ENCODE assay signal across 17 cellular contexts in genomic region chr5:127409923-127410675, GRCh38.
DNase-seq lines count a peak whose midpoint lies in the region; ATAC-seq and TF ChIP-seq lines count a peak whose summit lies in the region.
"Had no signal": no experiment of that assay in that cellular context is flagged by ENCODE, and none has a peak within 500 bp of the region (broad histone marks: within the 10 kb centered on the region; RNA-seq: fewer than 3 reads in every experiment).

No MANE protein-coding gene starts in this region.

- no peak overlapping the region for H3K27ac Mint-ChIP-seq in MCF 10A (ENCODE audit: low read depth, unreplicated experiment)
- H3K27ac Mint-ChIP-seq: activated CD4-positive, alpha-beta T cell treated with anti-CD3 and anti-CD28 coated beads for 36 hours; activated naive CD4-positive, alpha-beta T cell treated with anti-CD3 and anti-CD28 coated beads, Interleukin-2, amount 10 ng/mL, durations not matched to agents 7 days and 5 days had no signal

- CTCF ChIA-PET in MCF 10A (lab: Yijun Ruan, JAX): interaction anchor here (1.1 to 2.3 kb wide), 2 partner anchors 9 to 143 kb away, joined by 3 to 9 read pairs; no protein-coding TSS in a partner anchor
- CTCF ChIA-PET in Panc1 (lab: Charles Lee): no interaction called here

- BruUV-seq in MCF 10A (replicated peaks; lab: Mats Ljungman, UMichigan) (no TSS peak), Panc1 (replicated peaks; lab: Mats Ljungman, UMichigan) (no TSS peak)

- no peaks in the 10 kb centered on the region for H3K27me3 ChIP-seq in breast epithelium
- H3K27me3 ChIP-seq in Panc1 (ENCODE audit: control insufficient read depth, insufficient read depth, low read length): no peaks in the 10 kb centered on the region
- no peaks in the 10 kb centered on the region for H3K27me3 ChIP-seq in right lobe of liver
- H3K27me3 ChIP-seq in tibial artery: no peaks in the 10 kb centered on the region

- H3K4me1 ChIP-seq in breast epithelium (no peaks in the 10 kb centered on the region), Panc1 (ENCODE audit: control insufficient read depth, insufficient read depth, low read length) (no peaks in the 10 kb centered on the region), right lobe of liver (peaks cover 0 to 7% (median 2%) of the 10 kb centered on the region in 4 donors), tibial artery (peaks cover 0 to 4% (median 0%) of the 10 kb centered on the region in 4 donors)

- DNase-seq in MCF 10A (ENCODE audit: unreplicated experiment) (no peak), breast epithelium (ENCODE audit: low spot score in 2 of 2) (no peak), Panc1 (ENCODE audit: low read depth, low spot score) (no peak), right lobe of liver (peak; percentile 33 to 53 (median 53)), tibial artery (no peak), NOMO-1 treated with dmso at 0.1 percent for 144 hours (lab: John Stamatoyannopoulos, UW; ENCODE audit: unreplicated experiment) (no peak)
- DNase-seq in activated CD4-positive, alpha-beta T cell treated with anti-CD3 and anti-CD28 coated beads for 48 hours: no peak
- no peak for DNase-seq in activated effector memory CD4-positive, alpha-beta T cell treated with Interleukin-2 at 50 U/mL for 16 hours
- DNase-seq: 8988T; activated CD4-positive, alpha-beta T cell treated with anti-CD3 and anti-CD28 coated beads for 36 hours; activated naive CD4-positive, alpha-beta T cell treated with anti-CD3 and anti-CD28 coated beads, Interleukin-2, amount 10 ng/mL, durations not matched to agents 7 days and 5 days; KG1; naive B cell; NCI-H1436 treated with DMSO at 0.1 percent for 48 hours; NCI-H226; SIG-M5 had no signal

- TF ChIP-seq POLR2A in breast epithelium (IDR thresholded peaks at IDR 0.05) (no peak), right lobe of liver (IDR thresholded peaks at IDR 0.05) (no peak)

- H3K27ac ChIP-seq in breast epithelium (no peak overlapping the region), Panc1 (ENCODE audit: low read length) (no peak overlapping the region), right lobe of liver (peak overlapping the region; percentile 35 to 68 (median 66)), tibial artery (peak overlapping the region; percentile 6 to 33)

- no peaks in the 10 kb centered on the region for H3K36me3 Mint-ChIP-seq in MCF 10A (ENCODE audit: insufficient read depth, unreplicated experiment)
- H3K36me3 Mint-ChIP-seq: activated naive CD4-positive, alpha-beta T cell treated with anti-CD3 and anti-CD28 coated beads, Interleukin-2, amount 10 ng/mL, durations not matched to agents 7 days and 5 days; naive B cell had no signal

- H3K27me3 Mint-ChIP-seq in MCF 10A (ENCODE audit: insufficient read depth, unreplicated experiment): no peaks in the 10 kb centered on the region
- H3K27me3 Mint-ChIP-seq: naive B cell had no signal

- H3K36me3 ChIP-seq in breast epithelium: no peaks in the 10 kb centered on the region
- no peaks in the 10 kb centered on the region for H3K36me3 ChIP-seq in Panc1 (ENCODE audit: control insufficient read depth, insufficient read depth, low read length)
- no peaks in the 10 kb centered on the region for H3K36me3 ChIP-seq in right lobe of liver
- H3K36me3 ChIP-seq in tibial artery: no peaks in the 10 kb centered on the region

- H3K4me1 Mint-ChIP-seq in MCF 10A (ENCODE audit: insufficient read depth, unreplicated experiment): no peaks in the 10 kb centered on the region
- H3K4me1 Mint-ChIP-seq: naive B cell had no signal

- in situ Hi-C loops in Panc1 (cut with HindIII; ENCODE audit: low pct_unique_long_range_greater_than_20kb, low sequenced_read_pairs): no loop called here

- POLR2A ChIA-PET in MCF 10A (lab: Yijun Ruan, JAX) (interaction anchor here (0.6 to 0.9 kb wide), 2 partner anchors 12 to 153 kb away, joined by 3 to 4 read pairs; no protein-coding TSS in a partner anchor), Panc1 (lab: Charles Lee) (no interaction called here)

- TF ChIP-seq CTCF in MCF 10A (IDR thresholded peaks at IDR 0.05; ENCODE audit: unreplicated experiment) (no peak), breast epithelium (IDR thresholded peaks at IDR 0.05) (no peak), Panc1 (IDR thresholded peaks at IDR 0.05) (no peak), right lobe of liver (IDR thresholded peaks at IDR 0.05) (no peak), tibial artery (IDR thresholded peaks at IDR 0.05) (no peak)

- H3K9me3 Mint-ChIP-seq in MCF 10A (ENCODE audit: unreplicated experiment): no peaks in the 10 kb centered on the region
- H3K9me3 Mint-ChIP-seq: activated naive CD4-positive, alpha-beta T cell treated with anti-CD3 and anti-CD28 coated beads, Interleukin-2, amount 10 ng/mL, durations not matched to agents 7 days and 5 days; naive B cell had no signal

- intact Hi-C loops in MCF 10A (cut with micrococcal nuclease) (no loop called here), breast epithelium (cut with DNase I; ENCODE audit: low total_unique reads) (no loop called here), Panc1 (cut with micrococcal nuclease; ENCODE audit: unreplicated experiment) (no loop called here), right lobe of liver (cut with DNase I) (no loop called here), tibial artery (cut with DNase I; ENCODE audit: low total_unique reads) (no loop called here)

- ATAC-seq in Panc1 (0 out of 2 replicates have a peak, but pooled peaks have one; percentile 12), right lobe of liver (peak; percentile 70 to 79 (median 73))
- ATAC-seq: HCT116 had no signal

- H3K9me3 ChIP-seq in breast epithelium: no peaks in the 10 kb centered on the region
- H3K9me3 ChIP-seq in Panc1 (ENCODE audit: control insufficient read depth, insufficient read depth, low read depth, low read length): no peaks in the 10 kb centered on the region
- H3K9me3 ChIP-seq in right lobe of liver: no peaks in the 10 kb centered on the region
- H3K9me3 ChIP-seq in tibial artery: no peaks in the 10 kb centered on the region

- WGBS in right lobe of liver (ENCODE audit: insufficient coverage, low coverage, low lambda C conversion rate, missing lambda C conversion rate): 28% methylated on average over 6 of the region's 15 CpGs

- H3K4me3 ChIP-seq in breast epithelium (peak overlapping the region in 1 of 3 donors; percentile 21), Panc1 (ENCODE audit: low read depth in 2 of 2, low read length in 2 of 2) (peak overlapping the region in 1 of 2 experiments; percentile 13; a peak in 1 of 4 replicates), right lobe of liver (peak overlapping the region; percentile 12 to 32 (median 21)), tibial artery (peak overlapping the region in 1 of 2 donors; percentile 10)

- peak overlapping the region; percentile 32 for H3K4me3 Mint-ChIP-seq in MCF 10A (ENCODE audit: unreplicated experiment)
- H3K4me3 Mint-ChIP-seq: activated CD4-positive, alpha-beta T cell treated with anti-CD3 and anti-CD28 coated beads for 36 hours; activated naive CD4-positive, alpha-beta T cell treated with anti-CD3 and anti-CD28 coated beads, Interleukin-2, amount 10 ng/mL, durations not matched to agents 7 days and 5 days had no signal

Comparison
In these comparisons a context has a peak if more than half of its experiments do, and no peak if none do; other contexts are left out.
1. DNase-seq: peak in right lobe of liver (3 of 3); none in MCF 10A (single experiment), breast epithelium (0 of 2), Panc1 (single experiment), tibial artery (0 of 2), activated CD4-positive, alpha-beta T cell treated with anti-CD3 and anti-CD28 coated beads for 48 hours (single experiment), activated effector memory CD4-positive, alpha-beta T cell treated with Interleukin-2 at 50 U/mL for 16 hours (single experiment) and NOMO-1 treated with dmso at 0.1 percent for 144 hours (single experiment).
2. H3K27ac ChIP-seq: peak in right lobe of liver (3 of 3) and tibial artery (2 of 2); none in breast epithelium (0 of 2) and Panc1 (single experiment).